ENCODE assay signal across 18 cellular contexts in the genomic region with DNA sequence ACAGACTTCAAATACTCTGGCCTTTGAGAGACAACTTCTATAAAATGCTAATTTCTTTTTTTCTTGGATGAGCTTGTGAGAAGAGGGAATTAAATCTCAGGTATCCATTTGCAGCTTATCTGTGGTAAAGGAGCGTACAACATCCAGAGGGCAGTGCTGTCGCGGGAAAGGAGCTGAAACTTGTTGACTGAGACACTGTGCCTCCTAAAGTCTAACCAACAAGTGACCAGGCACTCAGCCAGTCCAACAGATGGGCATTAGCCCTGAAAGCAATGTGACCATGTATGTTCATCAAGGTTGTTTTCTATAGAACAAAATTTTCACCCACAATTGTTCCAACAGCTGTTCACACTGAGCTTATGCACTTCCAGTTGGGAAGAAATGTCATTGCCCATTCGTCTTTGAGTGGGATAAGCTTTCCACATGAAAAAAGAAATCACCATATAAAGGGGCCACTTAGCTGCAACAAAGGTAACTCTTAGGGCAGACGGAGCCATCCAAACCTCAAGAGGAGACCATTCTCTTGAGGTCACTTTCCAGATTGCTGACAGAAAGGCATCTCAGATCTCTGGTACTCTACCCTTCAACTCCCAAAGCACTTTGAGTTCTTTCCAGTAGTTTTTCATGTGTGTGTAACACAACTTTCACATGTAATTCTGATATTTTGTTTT.
A peak's percentile ranks its signal among the peaks of the same experiment; 100 is the strongest.
DNase-seq lines count a peak whose midpoint lies in the region; ATAC-seq lines count a peak whose summit lies in the region.
"Had no signal": no experiment of that assay in that cellular context is flagged by ENCODE, and none has a peak within 500 bp of the region (broad histone marks: within the 10 kb centered on the region; RNA-seq: fewer than 3 reads in every experiment).

No MANE protein-coding gene starts in this region.

- H3K4me3 ChIP-seq in skeletal muscle cell (ENCODE audit: low read depth, low read length), result no peak overlapping the region

- peak; percentile 1 for DNase-seq in NCI-H82 (lab: John Stamatoyannopoulos, UW)
- no peak for DNase-seq in NCI-H82 treated with DMSO at 0.1 percent for 48 hours (lab: John Stamatoyannopoulos, UW; ENCODE audit: unreplicated experiment)
- peak; percentile 35 for DNase-seq in NCI-H524 treated with DMSO at 0.1 percent for 48 hours (lab: John Stamatoyannopoulos, UW)
- DNase-seq in cerebellar cortex (ENCODE audit: low spot score), result peak; percentile 88
- DNase-seq in skeletal muscle cell (ENCODE audit: low read depth), result peak; percentile 10
- DNase-seq in Kasumi-1 (lab: John Stamatoyannopoulos, UW), result no peak
- no peak for DNase-seq in NCI-H510A treated with DMSO at 0.1 percent for 48 hours (lab: John Stamatoyannopoulos, UW)
- DNase-seq: Calu3, DND-41, GF-D8, HCEC 1CT, NCI-H1048, NCI-H187, NCI-H2171 treated with DMSO at 0.1 percent for 48 hours, NCI-H526 treated with DMSO at 0.1 percent for 48 hours, RPMI8226, T-helper 9 cell had no signal

- no peak for ATAC-seq in HG03025 (IDR thresholded peaks at IDR 0.05; ENCODE audit: low FRiP score, unreplicated experiment)

Comparison
In these comparisons a context has a peak if more than half of its experiments do, and no peak if none do; other contexts are left out.
1. DNase-seq: peak in NCI-H82 (single experiment), NCI-H524 treated with DMSO at 0.1 percent for 48 hours (single experiment), cerebellar cortex (single experiment) and skeletal muscle cell (single experiment); none in NCI-H82 treated with DMSO at 0.1 percent for 48 hours (single experiment), Kasumi-1 (0 of 2) and NCI-H510A treated with DMSO at 0.1 percent for 48 hours (single experiment).